In the genomic region with DNA sequence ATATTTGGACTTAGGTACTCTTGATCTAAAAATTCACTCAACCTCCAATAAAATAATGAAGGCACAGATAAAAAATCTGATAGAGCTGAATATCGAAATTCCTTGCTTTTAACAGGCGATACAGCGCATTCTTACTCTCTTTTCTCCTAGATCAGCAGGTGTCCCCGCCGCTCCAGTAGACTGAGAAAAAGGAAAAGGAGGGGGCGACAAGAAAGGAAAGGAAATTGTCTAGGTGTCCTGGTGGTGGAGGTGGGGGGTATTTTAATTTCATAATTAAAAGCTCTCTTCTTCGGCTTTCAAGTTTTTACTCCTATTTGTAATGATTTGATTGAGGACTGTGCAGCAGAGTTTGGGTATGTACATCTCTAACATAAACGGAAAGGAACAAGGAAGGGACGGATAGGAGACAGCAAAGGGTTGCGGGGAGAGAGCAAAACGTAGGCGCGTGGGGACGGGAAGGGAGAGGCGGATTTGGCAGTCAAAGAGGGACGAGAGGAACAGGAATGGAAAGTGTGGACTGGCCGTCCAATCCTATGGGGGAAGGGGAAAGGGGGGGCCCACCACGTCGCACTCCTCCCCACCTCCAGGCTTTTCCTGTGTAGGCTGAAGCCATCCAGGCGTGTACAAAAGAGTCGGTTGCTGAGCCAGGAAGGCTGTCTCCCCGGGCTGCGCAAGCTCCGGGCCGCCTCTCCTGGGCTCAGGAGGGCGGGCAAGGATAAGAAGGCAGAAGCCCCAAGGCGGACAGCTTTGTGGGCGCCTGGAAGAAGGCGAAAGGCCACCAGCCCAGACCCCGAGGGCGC, we compare ENCODE assay signal across 8 cellular contexts. TPM values are rescaled to one million over a fixed set of nuclear protein-coding genes. Genes with fewer than 3 reads are reported as not detected.
DNase-seq lines count a peak whose midpoint lies in the region; ATAC-seq and TF ChIP-seq lines count a peak whose summit lies in the region.

No MANE protein-coding gene starts in this region.

- H3K9ac ChIP-seq in DND-41 (ENCODE audit: low read depth, low read length) = peak overlapping the region; percentile 91

- DNase-seq in DND-41 = peak; percentile 71
- DNase-seq in HT1080 (ENCODE audit: low read depth) = peak; percentile 85
- DNase-seq in NOMO-1 treated with DMSO at 0.1 percent for 48 hours (lab: John Stamatoyannopoulos, UW; ENCODE audit: unreplicated experiment) = peak; percentile 62
- peak; percentile 68 for DNase-seq in amniotic epithelial cell (ENCODE audit: low read depth)
- DNase-seq in cardiac septum (ENCODE audit: low spot score) = peak; percentile 90
- peak; percentile 90 for DNase-seq in osteocyte (ENCODE audit: extremely low spot score, unreplicated experiment)
- DNase-seq in activated CD8-positive, alpha-beta memory T cell treated with anti-CD3 and anti-CD28 coated beads, Interleukin-2, amount 50 U/mL, for 48 hours = no peak

- H2AFZ ChIP-seq in DND-41 (ENCODE audit: low read depth, low read length) = peak overlapping the region; percentile 95

- H3K27me3 Mint-ChIP-seq in osteocyte (ENCODE audit: unreplicated experiment) = no peaks in the 10 kb centered on the region

- peaks cover 27% of the 10 kb centered on the region for H3K4me1 Mint-ChIP-seq in osteocyte (ENCODE audit: unreplicated experiment)

- intact Hi-C loops in cardiac septum (cut with DNase I) = loop anchor here (1.0 to 5.0 kb wide), 2 partner anchors 224 to 498 kb away; a partner anchor contains a TSS

- no peaks in the 10 kb centered on the region for H4K20me1 ChIP-seq in DND-41 (ENCODE audit: insufficient read depth, low read length)

- H3K27me3 ChIP-seq in DND-41 (ENCODE audit: insufficient read depth, low read length, poor library complexity) = no peaks in the 10 kb centered on the region

- H3K9me3 Mint-ChIP-seq in osteocyte (ENCODE audit: unreplicated experiment) = no peaks in the 10 kb centered on the region

- peaks cover 37% of the 10 kb centered on the region for H3K79me2 ChIP-seq in DND-41 (ENCODE audit: insufficient read depth, low read length)

- peak; percentile 69 for ATAC-seq in DND-41 (ENCODE audit: insufficient read depth, low read depth)
- ATAC-seq in GM21447 (IDR thresholded peaks at IDR 0.05; ENCODE audit: unreplicated experiment) = peak; percentile 39

- peaks cover 34% of the 10 kb centered on the region for H3K4me1 ChIP-seq in DND-41 (ENCODE audit: insufficient read depth, low read length)

- peak; percentile 36 for TF ChIP-seq CTCF in DND-41 (IDR thresholded peaks at IDR 0.05; ENCODE audit: borderline replicate concordance, extremely low read depth, low read length, poor library complexity, severe bottlenecking)
- peak; percentile 24 for TF ChIP-seq CTCF in osteocyte (IDR thresholded peaks at IDR 0.05)

- H3K27ac Mint-ChIP-seq in osteocyte (ENCODE audit: unreplicated experiment) = peak overlapping the region; percentile 96

- peak overlapping the region; percentile 98 for H3K27ac ChIP-seq in DND-41 (ENCODE audit: low read length)

- H3K4me3 ChIP-seq in DND-41 (ENCODE audit: low read depth in 1 of 2, low read length in 2 of 2) = peak overlapping the region; percentile 51 to 88

- H3K36me3 ChIP-seq in DND-41 (ENCODE audit: insufficient read depth, low read length) = no peaks in the 10 kb centered on the region

- peak overlapping the region; percentile 83 for H3K4me2 ChIP-seq in DND-41 (ENCODE audit: insufficient read depth, low read length)

- H3K4me3 Mint-ChIP-seq in osteocyte (ENCODE audit: unreplicated experiment) = peak overlapping the region; percentile 83

- peaks cover 2% of the 10 kb centered on the region for H3K36me3 Mint-ChIP-seq in osteocyte (ENCODE audit: unreplicated experiment)

- H3K9me3 ChIP-seq in DND-41 (ENCODE audit: insufficient read depth, low read length, severe bottlenecking) = no peaks in the 10 kb centered on the region

RNA-seq across cellular contexts. Expression of a gene that starts 0.9 kb away (rescaled TPM):
- total RNA-seq in HT1080 (2014; rRNA removed; shearing (Covaris generic)) = 3.8 and 7.1 TPM in 2 replicates
- 3.7 and 6.9 TPM in 2 replicates for polyA plus RNA-seq in HT1080 (2015; cell fraction: cytosol; rRNA removed)
- 14.6 and 14.7 TPM in 2 replicates for polyA plus RNA-seq in HT1080 (2015; cell fraction: nucleus; rRNA removed)
- total RNA-seq in cardiac septum (13.2 TPM), osteocyte (21.9 and 22.1 TPM in 2 replicates)
